Comparison of ENCODE assay signal across 39 cellular contexts in the genomic region with DNA sequence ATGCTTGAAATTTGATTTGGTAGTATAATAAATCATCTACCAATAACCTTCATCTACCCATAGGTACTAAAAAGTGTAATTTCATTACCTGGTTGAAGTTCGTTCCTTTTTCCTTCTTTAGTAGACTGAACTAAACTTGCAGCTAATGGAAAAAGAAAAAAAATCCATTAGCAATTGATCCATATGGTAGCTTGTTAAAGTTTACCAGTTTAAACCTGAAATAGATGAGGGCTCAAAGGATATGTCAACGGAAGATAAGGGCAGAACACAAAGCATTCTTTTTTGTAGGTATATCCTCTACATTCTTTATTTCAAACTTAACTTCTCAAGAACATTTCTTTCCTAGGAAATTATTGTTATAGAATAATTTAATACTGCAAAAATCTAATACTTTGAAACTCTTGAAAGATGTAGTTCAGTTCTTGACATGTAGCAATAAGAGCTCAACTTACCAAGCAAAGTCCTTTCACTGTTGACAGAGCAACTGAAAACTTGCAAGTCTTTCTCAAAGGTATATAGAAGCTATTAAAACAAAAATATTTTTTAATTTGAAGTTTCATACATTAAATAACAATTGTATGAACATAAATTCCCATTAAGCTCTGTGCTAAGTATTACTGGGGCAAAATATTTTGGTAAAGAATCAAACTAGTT.
"Had no signal": no experiment of that assay in that cellular context is flagged by ENCODE, and none has a peak within 500 bp of the region (broad histone marks: within the 10 kb centered on the region; RNA-seq: fewer than 3 reads in every experiment).

No MANE protein-coding gene starts in this region.

- ATAC-seq: activated CD8-positive, alpha-beta T cell treated with anti-CD3 and anti-CD28 coated beads for 36 hours; activated naive CD4-positive, alpha-beta T cell treated with anti-CD3 and anti-CD28 coated beads, Interleukin-2, amount 50 U/mL, for 72 hours; activated T-cell treated with anti-CD3 and anti-CD28 coated beads, Interleukin-2, amount 50 U/mL, for 4 hours; activated T-cell treated with anti-CD3 and anti-CD28 coated beads, Interleukin-2, amount 50 U/mL, for 72 hours; activated T-helper 17 cell treated with anti-CD3 and anti-CD28 coated beads, Interleukin-2, amount 50 U/mL, for 72 hours; body of pancreas had no signal

- H3K36me3 ChIP-seq: adrenal gland, brain microvascular endothelial cell, breast epithelium had no signal

- H3K27me3 ChIP-seq: adrenal gland, body of pancreas, brain microvascular endothelial cell, breast epithelium had no signal

- H3K9me3 Mint-ChIP-seq: activated B cell treated with CpG ODN at 0.5 μM for 24 hours; activated CD4-positive, alpha-beta memory T cell treated with anti-CD3 and anti-CD28 coated beads for 36 hours; activated CD8-positive, alpha-beta T cell treated with anti-CD3 and anti-CD28 coated beads for 36 hours; activated naive CD4-positive, alpha-beta T cell treated with anti-CD3 and anti-CD28 coated beads for 36 hours; activated naive CD8-positive, alpha-beta T cell treated with anti-CD3 and anti-CD28 coated beads for 36 hours; activated T-cell treated with anti-CD3 and anti-CD28 coated beads, Interleukin-2, amount 50 U/mL, for 4 hours; activated T-cell treated with anti-CD3 and anti-CD28 coated beads, Interleukin-2, amount 50 U/mL, for 72 hours; activated T-helper 17 cell treated with anti-CD3 and anti-CD28 coated beads, Interleukin-2, amount 50 U/mL, for 72 hours; central memory CD8-positive, alpha-beta T cell; T-helper 2 cell treated with Interferon-gamma antibody and Interleukin-4, amounts not matched to agents 5 μg/mL and 100 μg/mL, for 36 hours had no signal

- H3K4me3 Mint-ChIP-seq: activated B cell treated with CpG ODN at 0.5 μM for 24 hours; activated CD4-positive, alpha-beta memory T cell treated with anti-CD3 and anti-CD28 coated beads for 36 hours; activated CD4-positive, alpha-beta T cell treated with anti-CD3 and anti-CD28 coated beads, Interleukin-2, amount 10 ng/mL, durations not matched to agents 24 days and 14 days; activated CD8-positive, alpha-beta T cell treated with anti-CD3 and anti-CD28 coated beads for 36 hours; activated naive CD4-positive, alpha-beta T cell treated with anti-CD3 and anti-CD28 coated beads for 36 hours; activated naive CD8-positive, alpha-beta T cell treated with anti-CD3 and anti-CD28 coated beads for 36 hours; activated T-cell treated with anti-CD3 and anti-CD28 coated beads, Interleukin-2, amount 50 U/mL, for 4 hours; activated T-cell treated with anti-CD3 and anti-CD28 coated beads, Interleukin-2, amount 50 U/mL, for 72 hours; activated T-helper 1 cell treated with anti-CD3 and anti-CD28 coated beads, Interleukin-12 subunit alpha, Interleukin-12 subunit beta, Interleukin-2, Interleukin-4 antibody, amounts not matched to agents 30 ng/mL and 10 ng/mL and 1 ng/mL, durations not matched to agents 14 hours and 24 hours and 36 hours; activated T-helper 17 cell treated with anti-CD3 and anti-CD28 coated beads, Interleukin-2, amount 50 U/mL, for 72 hours; central memory CD8-positive, alpha-beta T cell; T-helper 1 cell treated with Interleukin-12 subunit alpha and Interleukin-12 subunit beta and Interleukin-4 antibody, amounts not matched to agents 30 μg/mL and 1 μg/mL, for 36 hours; T-helper 2 cell treated with Interferon-gamma antibody and Interleukin-4, amounts not matched to agents 5 μg/mL and 100 μg/mL, for 36 hours had no signal

- H3K4me3 ChIP-seq: adrenal gland, body of pancreas, breast epithelium had no signal

- DNase-seq: activated B cell treated with CpG ODN at 0.5 μM for 24 hours; activated CD4-positive, alpha-beta memory T cell treated with anti-CD3 and anti-CD28 coated beads for 36 hours; activated CD4-positive, alpha-beta T cell treated with anti-CD3 and anti-CD28 coated beads for 4 hours; activated CD4-positive, alpha-beta T cell treated with anti-CD3 and anti-CD28 coated beads, Interleukin-2, amount 10 ng/mL, durations not matched to agents 24 days and 14 days; activated CD4-positive, alpha-beta T cell treated with anti-CD3 and anti-CD28 coated beads, Interleukin-2, amount 50 U/mL, for 1 hour; activated CD4-positive, alpha-beta T cell treated with anti-CD3 and anti-CD28 coated beads, Interleukin-2, amount 50 U/mL, for 4 hours; activated CD4-positive, CD25-positive, alpha-beta regulatory T cell treated with anti-CD3 and anti-CD28 coated beads, Interleukin-2, amount 50 U/mL, for 72 hours; activated CD8-positive, alpha-beta memory T cell treated with anti-CD3 and anti-CD28 coated beads, Interleukin-2, amount 50 U/mL, for 4 hours; activated CD8-positive, alpha-beta T cell treated with anti-CD3 and anti-CD28 coated beads for 36 hours; activated effector memory CD4-positive, alpha-beta T cell treated with anti-CD3 and anti-CD28 coated beads, Interleukin-2, amount 50 U/mL, for 16 hours; activated gamma-delta T cell treated with Interleukin-2 at 50 U/mL for 16 hours; activated naive CD4-positive, alpha-beta T cell; activated naive CD4-positive, alpha-beta T cell treated with anti-CD3 and anti-CD28 coated beads for 36 hours; activated naive CD4-positive, alpha-beta T cell treated with anti-CD3 and anti-CD28 coated beads, Interleukin-2, amount 50 U/mL, for 16 hours; activated naive CD8-positive, alpha-beta T cell treated with anti-CD3 and anti-CD28 coated beads for 36 hours; activated T-cell treated with anti-CD3 and anti-CD28 coated beads for 4 hours; activated T-cell treated with anti-CD3 and anti-CD28 coated beads, Interleukin-2, amount 50 U/mL, for 1 hour; activated T-cell treated with anti-CD3 and anti-CD28 coated beads, Interleukin-2, amount 50 U/mL, for 4 hours; activated T-cell treated with anti-CD3 and anti-CD28 coated beads, Interleukin-2, amount 50 U/mL, for 72 hours; adrenal gland; amniotic stem cell; aorta; body of pancreas; brain microvascular endothelial cell; caudate nucleus; cerebellar nuclear complex; T-helper 1 cell; T-helper 2 cell; T-helper 9 cell had no signal

- H3K27me3 Mint-ChIP-seq: activated B cell treated with CpG ODN at 0.5 μM for 24 hours; activated CD4-positive, alpha-beta memory T cell treated with anti-CD3 and anti-CD28 coated beads for 36 hours; activated CD8-positive, alpha-beta T cell treated with anti-CD3 and anti-CD28 coated beads for 36 hours; activated naive CD8-positive, alpha-beta T cell treated with anti-CD3 and anti-CD28 coated beads for 36 hours; activated T-helper 17 cell treated with anti-CD3 and anti-CD28 coated beads, Interleukin-2, amount 50 U/mL, for 72 hours; central memory CD8-positive, alpha-beta T cell had no signal

- H3K4me1 ChIP-seq: adrenal gland, breast epithelium had no signal

- H3K27ac Mint-ChIP-seq: activated B cell treated with CpG ODN at 0.5 μM for 24 hours; activated CD4-positive, alpha-beta memory T cell treated with anti-CD3 and anti-CD28 coated beads for 36 hours; activated CD4-positive, alpha-beta T cell treated with anti-CD3 and anti-CD28 coated beads, Interleukin-2, amount 10 ng/mL, durations not matched to agents 24 days and 14 days; activated CD8-positive, alpha-beta T cell treated with anti-CD3 and anti-CD28 coated beads for 36 hours; activated naive CD4-positive, alpha-beta T cell treated with anti-CD3 and anti-CD28 coated beads for 36 hours; activated naive CD4-positive, alpha-beta T cell treated with anti-CD3 and anti-CD28 coated beads, Interleukin-2, amount 50 U/mL, for 72 hours; activated naive CD8-positive, alpha-beta T cell treated with anti-CD3 and anti-CD28 coated beads for 36 hours; activated T-cell treated with anti-CD3 and anti-CD28 coated beads, Interleukin-2, amount 50 U/mL, for 72 hours; activated T-helper 1 cell treated with anti-CD3 and anti-CD28 coated beads, Interleukin-12 subunit alpha, Interleukin-12 subunit beta, Interleukin-2, Interleukin-4 antibody, amounts not matched to agents 30 ng/mL and 10 ng/mL and 1 ng/mL, durations not matched to agents 14 hours and 24 hours and 36 hours; activated T-helper 17 cell treated with anti-CD3 and anti-CD28 coated beads, Interleukin-2, amount 50 U/mL, for 72 hours; T-helper 1 cell treated with Interleukin-12 subunit alpha and Interleukin-12 subunit beta and Interleukin-4 antibody, amounts not matched to agents 30 μg/mL and 1 μg/mL, for 36 hours; T-helper 2 cell treated with Interferon-gamma antibody and Interleukin-4, amounts not matched to agents 5 μg/mL and 100 μg/mL, for 36 hours had no signal

- H3K9me3 ChIP-seq: adrenal gland, body of pancreas, breast epithelium had no signal

- FAIRE-seq: astrocyte, TTC549 had no signal

- H3K27ac ChIP-seq: adrenal gland, body of pancreas, brain microvascular endothelial cell, breast epithelium, VCaP had no signal
